25 cellular contexts compared by ENCODE assay signal in the genomic region with DNA sequence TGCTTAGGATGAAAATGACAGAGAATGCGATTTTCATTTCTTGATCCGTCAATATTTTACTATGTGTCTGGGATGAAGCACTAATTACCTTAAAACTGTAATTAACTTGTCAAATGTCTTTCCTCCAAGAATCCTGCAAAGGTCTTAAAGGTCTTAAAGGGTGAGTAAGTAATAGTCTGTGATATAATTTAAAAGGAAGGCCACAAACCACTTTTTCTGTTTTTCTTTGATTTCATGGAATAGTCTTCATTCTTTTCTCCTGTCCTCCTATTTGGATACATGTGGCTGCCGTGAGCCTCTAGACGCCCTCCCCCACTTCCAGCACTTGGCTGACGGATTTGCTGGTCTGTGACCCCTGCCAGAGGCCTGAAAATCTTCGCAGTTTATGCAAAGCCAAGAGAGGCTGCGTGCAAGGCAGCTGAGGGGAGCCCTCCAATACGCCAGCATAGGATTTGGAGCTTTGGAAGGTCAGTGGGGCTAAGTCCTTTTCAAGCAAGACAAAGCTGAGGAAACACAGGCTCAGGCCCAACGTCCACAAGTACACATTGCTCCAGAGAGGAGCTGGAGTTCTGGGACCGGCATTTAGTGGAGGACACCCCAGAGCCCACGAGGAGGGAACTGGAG.
DNase-seq lines count a peak whose midpoint lies in the region; ATAC-seq and TF ChIP-seq lines count a peak whose summit lies in the region.
"Had no signal": no experiment of that assay in that cellular context is flagged by ENCODE, and none has a peak within 500 bp of the region (broad histone marks: within the 10 kb centered on the region; RNA-seq: fewer than 3 reads in every experiment).

No MANE protein-coding gene starts in this region.

- no peak overlapping the region for H2AFZ ChIP-seq in trophoblast cell (ENCODE audit: insufficient read depth, low read length, poor library complexity)
- no peak overlapping the region for H2AFZ ChIP-seq in mammary epithelial cell (ENCODE audit: low read depth, low read length)
- H2AFZ ChIP-seq: PC-9 had no signal

- no peaks in the 10 kb centered on the region for H3K36me3 ChIP-seq in duodenal mucosa (ENCODE audit: control insufficient read depth in 1 of 2, insufficient read depth in 2 of 2, low read length in 2 of 2)
- no peaks in the 10 kb centered on the region for H3K36me3 ChIP-seq in mesendoderm (ENCODE audit: control insufficient read depth, insufficient read depth, low read length)
- no peaks in the 10 kb centered on the region for H3K36me3 ChIP-seq in trophoblast cell (ENCODE audit: control insufficient read depth in 1 of 2, insufficient read depth in 2 of 2, low read length in 2 of 2)
- no peaks in the 10 kb centered on the region for H3K36me3 ChIP-seq in mammary epithelial cell (ENCODE audit: insufficient read depth, low read length)
- H3K36me3 ChIP-seq: ascending aorta, thoracic aorta had no signal

- H3K18ac ChIP-seq in mesendoderm (ENCODE audit: low read length): no peak overlapping the region
- no peak overlapping the region for H3K18ac ChIP-seq in trophoblast cell (ENCODE audit: low read length)

- no peak overlapping the region for H2BK15ac ChIP-seq in mesendoderm (replicated peaks; ENCODE audit: low read depth)

- H3K36me3 Mint-ChIP-seq in activated T-cell treated with anti-CD3 and anti-CD28 coated beads, Interleukin-2, amount 50 U/mL, for 24 hours (ENCODE audit: low read depth): no peaks in the 10 kb centered on the region
- H3K36me3 Mint-ChIP-seq: activated naive CD8-positive, alpha-beta T cell treated with anti-CD3 and anti-CD28 coated beads for 36 hours; stimulated activated naive B cell treated with anti-CD40 and anti-IgM and Interleukin-4, amounts not matched to agents 10 μg/mL and 1 μg/mL and 100 μg/mL, for 72 hours; WTC11 had no signal

- no peak for TF ChIP-seq CTCF in mammary epithelial cell (conservative IDR thresholded peaks at IDR 0.05 in 1 of 2, IDR thresholded peaks at IDR 0.05 in 1 of 2; ENCODE audit: extremely low read depth in 1 of 2, insufficient read depth in 1 of 2, low read depth in 1 of 2, low read length in 2 of 2)

- no peak overlapping the region for H3K4ac ChIP-seq in mesendoderm (ENCODE audit: low read depth, low read length)
- no peak overlapping the region for H3K4ac ChIP-seq in trophoblast cell (ENCODE audit: low read depth, low read length)

- H3K27ac Mint-ChIP-seq in activated T-cell treated with anti-CD3 and anti-CD28 coated beads, Interleukin-2, amount 50 U/mL, for 24 hours: no peak overlapping the region
- H3K27ac Mint-ChIP-seq: activated naive CD8-positive, alpha-beta T cell treated with anti-CD3 and anti-CD28 coated beads for 36 hours; CD4-positive, alpha-beta T cell; stimulated activated naive B cell treated with anti-CD40 and anti-IgM and Interleukin-4, amounts not matched to agents 10 μg/mL and 1 μg/mL and 100 μg/mL, for 72 hours; WTC11 had no signal

- H3K4me2 ChIP-seq in mesendoderm (ENCODE audit: low read length) (no peak overlapping the region), trophoblast cell (ENCODE audit: low read length) (no peak overlapping the region), mammary epithelial cell (ENCODE audit: insufficient read depth, low read depth, low read length) (no peak overlapping the region)
- H3K4me2 ChIP-seq: PC-9 had no signal

- H3K27ac ChIP-seq in duodenal mucosa (ENCODE audit: low read depth, low read length): peak overlapping the region; percentile 10
- H3K27ac ChIP-seq in mesendoderm (ENCODE audit: low read depth, low read length): no peak overlapping the region
- no peak overlapping the region for H3K27ac ChIP-seq in trophoblast cell (ENCODE audit: low read depth, low read length)
- H3K27ac ChIP-seq in mammary epithelial cell (ENCODE audit: insufficient read depth, low read depth, low read length): no peak overlapping the region
- H3K27ac ChIP-seq: ascending aorta, foreskin keratinocyte, PC-9, thoracic aorta had no signal

- H3K14ac ChIP-seq in trophoblast cell (ENCODE audit: low read length): no peak overlapping the region

- no peak overlapping the region for H4K8ac ChIP-seq in mesendoderm (ENCODE audit: low read depth, low read length)
- no peak overlapping the region for H4K8ac ChIP-seq in trophoblast cell (ENCODE audit: low read depth, low read length)

- H3K4me3 ChIP-seq in duodenal mucosa (ENCODE audit: low read depth in 1 of 2, low read length in 2 of 2): no peak overlapping the region
- H3K4me3 ChIP-seq in mesendoderm (ENCODE audit: low read length): no peak overlapping the region
- no peak overlapping the region for H3K4me3 ChIP-seq in trophoblast cell (ENCODE audit: low read depth, low read length)
- no peak overlapping the region for H3K4me3 ChIP-seq in mammary epithelial cell (replicated peaks in 1 of 3; ENCODE audit: insufficient read depth in 1 of 3, low read depth in 2 of 3, low read length in 3 of 3)
- H3K4me3 ChIP-seq: ascending aorta, PC-9, thoracic aorta had no signal

- H3K23ac ChIP-seq in mesendoderm (ENCODE audit: low read length) (no peak overlapping the region), trophoblast cell (ENCODE audit: low read length) (no peak overlapping the region)

- in situ Hi-C loops in mammary epithelial cell (cut with MboI; ENCODE audit: low sequenced_read_pairs in 2 of 2): no loop called here

- peak; percentile 50 for DNase-seq in ELF-1 (ENCODE audit: low read depth, low spot score)
- peak; percentile 65 for DNase-seq in mesendoderm
- DNase-seq in trophoblast cell: no peak
- no peak for DNase-seq in activated T-cell treated with anti-CD3 and anti-CD28 coated beads, Interleukin-2, amount 50 U/mL, for 24 hours
- no peak for DNase-seq in MV-4-11 (lab: John Stamatoyannopoulos, UW)
- DNase-seq in mammary epithelial cell: no peak
- DNase-seq: activated naive CD8-positive, alpha-beta T cell treated with anti-CD3 and anti-CD28 coated beads for 36 hours; CD4-positive, alpha-beta T cell; DMS 273 treated with DMSO at 0.1 percent for 48 hours; effector CD8-positive, alpha-beta T cell; foreskin keratinocyte; NCI-H1417; NCI-H2081 treated with DMSO at 0.1 percent for 48 hours; NCI-H446 treated with DMSO at 0.1 percent for 48 hours; PC-9; SHP77; stimulated activated CD4-positive, alpha-beta T cell treated with anti-CD3 and anti-CD28 coated beads, Interleukin-12 subunit alpha, Interleukin-12 subunit beta, amount 100 ng/mL, for 4 hours; stimulated activated CD4-positive, alpha-beta T cell treated with anti-CD3 and anti-CD28 coated beads, Interleukin-4, amount 100 ng/mL, for 24 hours; stimulated activated naive B cell treated with anti-CD40 and anti-IgM and Interleukin-4, amounts not matched to agents 10 μg/mL and 1 μg/mL and 100 μg/mL, for 72 hours; T-helper 9 cell had no signal

- no peak overlapping the region for H4K91ac ChIP-seq in trophoblast cell (ENCODE audit: low read depth, low read length)

- H4K5ac ChIP-seq in mesendoderm (ENCODE audit: low read length): no peak overlapping the region

- H4K12ac ChIP-seq in trophoblast cell (ENCODE audit: low read depth, low read length): no peak overlapping the region

- no peaks in the 10 kb centered on the region for H3K79me2 ChIP-seq in mesendoderm (ENCODE audit: control insufficient read depth, insufficient read depth, low read length)
- no peaks in the 10 kb centered on the region for H3K79me2 ChIP-seq in trophoblast cell (ENCODE audit: control insufficient read depth, insufficient read depth, low read length, poor library complexity)
- no peaks in the 10 kb centered on the region for H3K79me2 ChIP-seq in mammary epithelial cell (ENCODE audit: insufficient read depth, low read length)

- no peaks in the 10 kb centered on the region for H3K4me1 Mint-ChIP-seq in activated T-cell treated with anti-CD3 and anti-CD28 coated beads, Interleukin-2, amount 50 U/mL, for 24 hours (ENCODE audit: low read depth)
- H3K4me1 Mint-ChIP-seq: activated naive CD8-positive, alpha-beta T cell treated with anti-CD3 and anti-CD28 coated beads for 36 hours; stimulated activated naive B cell treated with anti-CD40 and anti-IgM and Interleukin-4, amounts not matched to agents 10 μg/mL and 1 μg/mL and 100 μg/mL, for 72 hours had no signal

- no peaks in the 10 kb centered on the region for H3K4me1 ChIP-seq in duodenal mucosa (ENCODE audit: control insufficient read depth in 1 of 2, insufficient read depth in 2 of 2, low read length in 2 of 2)
- H3K4me1 ChIP-seq in mesendoderm (ENCODE audit: control insufficient read depth, low read depth, low read length): peaks cover 4% of the 10 kb centered on the region
- peaks cover 0 to 4% of the 10 kb centered on the region in 2 experiments for H3K4me1 ChIP-seq in trophoblast cell (ENCODE audit: control insufficient read depth in 1 of 2, insufficient read depth in 2 of 2, low read length in 2 of 2)
- H3K4me1 ChIP-seq in mammary epithelial cell (ENCODE audit: insufficient read depth, low read length): no peaks in the 10 kb centered on the region
- H3K4me1 ChIP-seq: ascending aorta, foreskin keratinocyte had no signal

- H3K9ac ChIP-seq in duodenal mucosa (ENCODE audit: low read depth in 1 of 2, low read length in 2 of 2) (no peak overlapping the region), mesendoderm (ENCODE audit: low read length) (no peak overlapping the region), trophoblast cell (ENCODE audit: low read length) (no peak overlapping the region), mammary epithelial cell (ENCODE audit: insufficient read depth, low read length) (no peak overlapping the region)

- H2BK12ac ChIP-seq in trophoblast cell (ENCODE audit: low read length): peak overlapping the region; percentile 1

- H2BK120ac ChIP-seq in mesendoderm (ENCODE audit: low read depth, low read length) (no peak overlapping the region), trophoblast cell (ENCODE audit: insufficient read depth, low read length, poor library complexity) (no peak overlapping the region)

- H3K9me3 ChIP-seq in duodenal mucosa (ENCODE audit: control insufficient read depth in 1 of 2, low read length in 2 of 2) (no peaks in the 10 kb centered on the region), trophoblast cell (ENCODE audit: insufficient read depth, low read depth, low read length) (peaks cover 3% of the 10 kb centered on the region), mammary epithelial cell (replicated peaks; ENCODE audit: insufficient read depth, low read length) (peaks cover 12% of the 10 kb centered on the region)
- H3K9me3 ChIP-seq: ascending aorta, thoracic aorta had no signal

- no CpG with 5 or more reads among the region's 11 CpGs for WGBS in mesendoderm (ENCODE audit: extremely low coverage, insufficient coverage, low lambda C conversion rate)
- no CpG with 5 or more reads among the region's 11 CpGs for WGBS in trophoblast cell (ENCODE audit: extremely low coverage, insufficient coverage, insufficient read length)
- 50% methylated on average over 10 of the region's 11 CpGs for WGBS in mammary epithelial cell (ENCODE audit: low coverage, missing lambda C conversion rate)

- intact Hi-C loops in mammary epithelial cell (cut with micrococcal nuclease): no loop called here

- dilution Hi-C loops in mammary epithelial cell (cut with HindIII; ENCODE audit: low sequenced_read_pairs): no loop called here

- no peaks in the 10 kb centered on the region for H3K9me3 Mint-ChIP-seq in activated T-cell treated with anti-CD3 and anti-CD28 coated beads, Interleukin-2, amount 50 U/mL, for 24 hours
- H3K9me3 Mint-ChIP-seq: activated naive CD8-positive, alpha-beta T cell treated with anti-CD3 and anti-CD28 coated beads for 36 hours; CD4-positive, alpha-beta T cell had no signal

- H3K79me1 ChIP-seq in mesendoderm (ENCODE audit: low read length): no peaks in the 10 kb centered on the region
- peaks cover 6% of the 10 kb centered on the region for H3K79me1 ChIP-seq in trophoblast cell (ENCODE audit: low read length)

- H3K4me3 Mint-ChIP-seq in activated T-cell treated with anti-CD3 and anti-CD28 coated beads, Interleukin-2, amount 50 U/mL, for 24 hours: no peak overlapping the region
- H3K4me3 Mint-ChIP-seq: activated naive CD8-positive, alpha-beta T cell treated with anti-CD3 and anti-CD28 coated beads for 36 hours; CD4-positive, alpha-beta T cell; stimulated activated naive B cell treated with anti-CD40 and anti-IgM and Interleukin-4, amounts not matched to agents 10 μg/mL and 1 μg/mL and 100 μg/mL, for 72 hours; WTC11 had no signal

- H3K56ac ChIP-seq in mesendoderm (ENCODE audit: low read length): no peak overlapping the region

- H2AK5ac ChIP-seq in mesendoderm (ENCODE audit: low read length) (no peak overlapping the region), trophoblast cell (ENCODE audit: low read length) (no peak overlapping the region)

- CTCF ChIA-PET in mammary epithelial cell (lab: Charles Lee; ENCODE audit: low non-redundant PET): no interaction called here

- no peaks in the 10 kb centered on the region for H4K20me1 ChIP-seq in mammary epithelial cell (ENCODE audit: insufficient read depth, low read length)

- H3K27me3 ChIP-seq in duodenal mucosa (ENCODE audit: control insufficient read depth in 1 of 2, insufficient read depth in 2 of 2, low read length in 2 of 2): no peaks in the 10 kb centered on the region
- no peaks in the 10 kb centered on the region for H3K27me3 ChIP-seq in mesendoderm (ENCODE audit: insufficient read depth, low read length, poor library complexity)
- H3K27me3 ChIP-seq in trophoblast cell (ENCODE audit: insufficient read depth, low read length): no peaks in the 10 kb centered on the region
- no peaks in the 10 kb centered on the region for H3K27me3 ChIP-seq in mammary epithelial cell (ENCODE audit: insufficient read depth, low read length)
- H3K27me3 ChIP-seq: ascending aorta, foreskin keratinocyte had no signal

- ATAC-seq in HG03432 (IDR thresholded peaks at IDR 0.05; ENCODE audit: unreplicated experiment): no peak
- ATAC-seq: foreskin keratinocyte; stimulated activated naive B cell treated with anti-CD40 and anti-IgM and Interleukin-4, amounts not matched to agents 10 μg/mL and 1 μg/mL and 100 μg/mL, for 72 hours; WTC11 had no signal

- H2BK5ac ChIP-seq in mesendoderm (ENCODE audit: low read length) (no peak overlapping the region), trophoblast cell (ENCODE audit: low read depth, low read length, poor library complexity) (no peak overlapping the region)

- H3K27me3 Mint-ChIP-seq in activated T-cell treated with anti-CD3 and anti-CD28 coated beads, Interleukin-2, amount 50 U/mL, for 24 hours: peaks cover 5% of the 10 kb centered on the region
- H3K27me3 Mint-ChIP-seq: activated naive CD8-positive, alpha-beta T cell treated with anti-CD3 and anti-CD28 coated beads for 36 hours; CD4-positive, alpha-beta T cell; stimulated activated naive B cell treated with anti-CD40 and anti-IgM and Interleukin-4, amounts not matched to agents 10 μg/mL and 1 μg/mL and 100 μg/mL, for 72 hours had no signal

- BruUV-seq in mammary epithelial cell (replicated peaks; lab: Mats Ljungman, UMichigan): no TSS peak

Comparison
In these comparisons a context has a peak if more than half of its experiments do, and no peak if none do; other contexts are left out.
1. DNase-seq: peak in ELF-1 (single experiment) and mesendoderm (single experiment); none in trophoblast cell (0 of 2), activated T-cell treated with anti-CD3 and anti-CD28 coated beads, Interleukin-2, amount 50 U/mL, for 24 hours (single experiment), MV-4-11 (single experiment) and mammary epithelial cell (single experiment).